ENCODE assay signal across 1 cellular context in genomic region chr17:62076864-62077788, GRCh38.
TF ChIP-seq lines count a peak whose summit lies in the region.

No MANE protein-coding gene starts in this region.

TF ChIP-seq in HepG2, 621 proteins besides CTCF, POLR2A, EP300 and RAD21:
- TF ChIP-seq, protein P1, sequence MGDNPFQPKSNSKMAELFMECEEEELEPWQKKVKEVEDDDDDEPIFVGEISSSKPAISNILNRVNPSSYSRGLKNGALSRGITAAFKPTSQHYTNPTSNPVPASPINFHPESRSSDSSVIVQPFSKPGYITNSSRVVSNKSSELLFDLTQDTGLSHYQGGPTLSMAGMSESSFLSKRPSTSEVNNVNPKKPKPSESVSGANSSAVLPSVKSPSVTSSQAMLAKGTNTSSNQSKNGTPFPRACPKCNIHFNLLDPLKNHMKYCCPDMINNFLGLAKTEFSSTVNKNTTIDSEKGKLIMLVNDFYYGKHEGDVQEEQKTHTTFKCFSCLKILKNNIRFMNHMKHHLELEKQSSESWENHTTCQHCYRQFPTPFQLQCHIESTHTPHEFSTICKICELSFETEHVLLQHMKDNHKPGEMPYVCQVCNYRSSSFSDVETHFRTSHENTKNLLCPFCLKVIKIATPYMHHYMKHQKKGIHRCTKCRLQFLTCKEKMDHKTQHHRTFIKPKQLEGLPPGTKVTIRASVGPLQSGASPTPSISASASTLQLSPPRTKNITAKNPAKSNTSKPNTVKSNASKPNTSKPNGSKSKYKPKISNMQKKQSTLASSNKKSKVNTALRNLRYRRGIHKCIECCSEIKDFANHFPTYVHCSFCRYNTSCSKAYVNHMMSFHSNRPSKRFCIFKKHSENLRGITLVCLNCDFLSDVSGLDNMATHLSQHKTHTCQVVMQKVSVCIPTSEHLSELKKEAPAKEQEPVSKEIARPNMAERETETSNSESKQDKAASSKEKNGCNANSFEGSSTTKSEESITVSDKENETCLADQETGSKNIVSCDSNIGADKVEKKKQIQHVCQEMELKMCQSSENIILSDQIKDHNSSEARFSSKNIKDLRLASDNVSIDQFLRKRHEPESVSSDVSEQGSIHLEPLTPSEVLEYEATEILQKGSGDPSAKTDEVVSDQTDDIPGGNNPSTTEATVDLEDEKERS (CRISPR knock-in tag; IDR thresholded peaks at IDR 0.05), result 0 out of 2 replicates have a peak, but pooled peaks have one; percentile 46
- TF ChIP-seq MAX (IDR thresholded peaks at IDR 0.05) (peak; percentile 41), NBN (conservative IDR thresholded peaks at IDR 0.05) (no peak), ESRRA (CRISPR knock-in tag; IDR thresholded peaks at IDR 0.05; ENCODE audit: low read depth) (0 out of 2 replicates have a peak, but pooled peaks have one; percentile 14), POGZ (CRISPR knock-in tag; IDR thresholded peaks at IDR 0.05) (peak; percentile 49; the same call in 1 of the 2 replicates), KAT8 (CRISPR knock-in tag; IDR thresholded peaks at IDR 0.05) (0 out of 2 replicates have a peak, but pooled peaks have one; percentile 26), ZMYM3 (CRISPR knock-in tag; IDR thresholded peaks at IDR 0.05) (peak; percentile 58), SALL1 (CRISPR knock-in tag; IDR thresholded peaks at IDR 0.05) (peak; percentile 39; the same call in 1 of the 2 replicates), ZNF282 (IDR thresholded peaks at IDR 0.05; ENCODE audit: partially characterized antibody) (no peak), KDM1A (CRISPR knock-in tag; IDR thresholded peaks at IDR 0.05) (no peak), ZNF772 (CRISPR knock-in tag; IDR thresholded peaks at IDR 0.05) (0 out of 2 replicates have a peak, but pooled peaks have one; percentile 19), ZUFSP (CRISPR knock-in tag; IDR thresholded peaks at IDR 0.05; ENCODE audit: borderline replicate concordance) (no peak), HINFP (CRISPR knock-in tag; IDR thresholded peaks at IDR 0.05; ENCODE audit: low read depth) (peak; percentile 98), LCORL (IDR thresholded peaks at IDR 0.05) (no peak), LCORL (CRISPR knock-in tag; IDR thresholded peaks at IDR 0.05) (peak; percentile 50; the same call in 1 of the 2 replicates), ELF1 (CRISPR knock-in tag; IDR thresholded peaks at IDR 0.05) (peak; percentile 41), ZZZ3 (CRISPR knock-in tag; IDR thresholded peaks at IDR 0.05; ENCODE audit: borderline replicate concordance) (no peak), HNF4A (CRISPR knock-in tag; IDR thresholded peaks at IDR 0.05) (peak; percentile 68), ZNF430 (CRISPR knock-in tag; IDR thresholded peaks at IDR 0.05) (0 out of 2 replicates have a peak, but pooled peaks have one; percentile 13), RFXAP (CRISPR knock-in tag; IDR thresholded peaks at IDR 0.05; ENCODE audit: borderline replicate concordance) (no peak), ZNF75D (CRISPR knock-in tag; IDR thresholded peaks at IDR 0.05; ENCODE audit: borderline replicate concordance) (no peak), SRF (IDR thresholded peaks at IDR 0.05; ENCODE audit: low read depth, low read length) (no peak), RCOR2 (CRISPR knock-in tag; IDR thresholded peaks at IDR 0.05) (0 out of 2 replicates have a peak, but pooled peaks have one; percentile 28), ZNF737 (CRISPR knock-in tag; IDR thresholded peaks at IDR 0.05; ENCODE audit: borderline replicate concordance) (no peak), MEF2D (CRISPR knock-in tag; IDR thresholded peaks at IDR 0.05) (peak; percentile 100), TARDBP (CRISPR knock-in tag; IDR thresholded peaks at IDR 0.05) (no peak), NCOR1 (IDR thresholded peaks at IDR 0.05; ENCODE audit: borderline replicate concordance, low read length) (peak; percentile 35; the same call in 1 of the 2 replicates), ELF3 (CRISPR knock-in tag; IDR thresholded peaks at IDR 0.05) (peak; percentile 39; the same call in 1 of the 2 replicates), SMYD3 (CRISPR knock-in tag; IDR thresholded peaks at IDR 0.05) (0 out of 2 replicates have a peak, but pooled peaks have one; percentile 32), ZMYM2 (CRISPR knock-in tag; IDR thresholded peaks at IDR 0.05) (peak; percentile 50; the same call in 1 of the 2 replicates)
- TF ChIP-seq, protein P2, sequence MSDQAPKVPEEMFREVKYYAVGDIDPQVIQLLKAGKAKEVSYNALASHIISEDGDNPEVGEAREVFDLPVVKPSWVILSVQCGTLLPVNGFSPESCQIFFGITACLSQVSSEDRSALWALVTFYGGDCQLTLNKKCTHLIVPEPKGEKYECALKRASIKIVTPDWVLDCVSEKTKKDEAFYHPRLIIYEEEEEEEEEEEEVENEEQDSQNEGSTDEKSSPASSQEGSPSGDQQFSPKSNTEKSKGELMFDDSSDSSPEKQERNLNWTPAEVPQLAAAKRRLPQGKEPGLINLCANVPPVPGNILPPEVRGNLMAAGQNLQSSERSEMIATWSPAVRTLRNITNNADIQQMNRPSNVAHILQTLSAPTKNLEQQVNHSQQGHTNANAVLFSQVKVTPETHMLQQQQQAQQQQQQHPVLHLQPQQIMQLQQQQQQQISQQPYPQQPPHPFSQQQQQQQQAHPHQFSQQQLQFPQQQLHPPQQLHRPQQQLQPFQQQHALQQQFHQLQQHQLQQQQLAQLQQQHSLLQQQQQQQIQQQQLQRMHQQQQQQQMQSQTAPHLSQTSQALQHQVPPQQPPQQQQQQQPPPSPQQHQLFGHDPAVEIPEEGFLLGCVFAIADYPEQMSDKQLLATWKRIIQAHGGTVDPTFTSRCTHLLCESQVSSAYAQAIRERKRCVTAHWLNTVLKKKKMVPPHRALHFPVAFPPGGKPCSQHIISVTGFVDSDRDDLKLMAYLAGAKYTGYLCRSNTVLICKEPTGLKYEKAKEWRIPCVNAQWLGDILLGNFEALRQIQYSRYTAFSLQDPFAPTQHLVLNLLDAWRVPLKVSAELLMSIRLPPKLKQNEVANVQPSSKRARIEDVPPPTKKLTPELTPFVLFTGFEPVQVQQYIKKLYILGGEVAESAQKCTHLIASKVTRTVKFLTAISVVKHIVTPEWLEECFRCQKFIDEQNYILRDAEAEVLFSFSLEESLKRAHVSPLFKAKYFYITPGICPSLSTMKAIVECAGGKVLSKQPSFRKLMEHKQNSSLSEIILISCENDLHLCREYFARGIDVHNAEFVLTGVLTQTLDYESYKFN (CRISPR knock-in tag; conservative IDR thresholded peaks at IDR 0.05), result peak; percentile 77
